ENCODE assay signal across 1 cellular context in genomic region chr1:68495532-68495931, GRCh38.
TF ChIP-seq lines count a peak whose summit lies in the region.

No MANE protein-coding gene starts in this region.

TF ChIP-seq in H1, 55 proteins besides CTCF, POLR2A, EP300 and RAD21:
- TF ChIP-seq SIRT6 (IDR thresholded peaks at IDR 0.05; ENCODE audit: low read length) (no peak), TCF12 (IDR thresholded peaks at IDR 0.05; ENCODE audit: low read depth, low read length) (no peak), JUND (IDR thresholded peaks at IDR 0.05; ENCODE audit: low read length) (no peak), CTBP2 (IDR thresholded peaks at IDR 0.05; ENCODE audit: borderline replicate concordance, insufficient read depth, insufficient read length, low read length) (no peak), ATF2 (IDR thresholded peaks at IDR 0.05; ENCODE audit: low read length) (no peak), CHD7 (IDR thresholded peaks at IDR 0.05; ENCODE audit: insufficient replicate concordance, low read length) (no peak), HDAC2 (IDR thresholded peaks at IDR 0.05; ENCODE audit: borderline replicate concordance in 1 of 2, low read depth in 2 of 2, low read length in 2 of 2) (no peak)
